Comparison of ENCODE assay signal across 15 cellular contexts in genomic region chr22:43308451-43309235, GRCh38. TPM values are rescaled to one million over a fixed set of nuclear protein-coding genes. Genes with fewer than 3 reads are reported as not detected.
DNase-seq lines count a peak whose midpoint lies in the region; ATAC-seq and TF ChIP-seq lines count a peak whose summit lies in the region.
"Had no signal": no experiment of that assay in that cellular context is flagged by ENCODE, and none has a peak within 500 bp of the region (broad histone marks: within the 10 kb centered on the region; RNA-seq: fewer than 3 reads in every experiment).

No MANE protein-coding gene starts in this region.

- no peaks in the 10 kb centered on the region for H3K9me3 Mint-ChIP-seq in neural crest cell
- H3K9me3 Mint-ChIP-seq: activated CD4-positive, alpha-beta T cell treated with anti-CD3 and anti-CD28 coated beads, Interleukin-2, amount 10 ng/mL, durations not matched to agents 7 days and 5 days; CD4-positive, CD25-positive, alpha-beta regulatory T cell had no signal

- no peaks in the 10 kb centered on the region for H3K27me3 Mint-ChIP-seq in neural crest cell (ENCODE audit: low read depth)
- peaks cover 55% of the 10 kb centered on the region for H3K27me3 Mint-ChIP-seq in T-helper 17 cell

- peak; percentile 26 for DNase-seq in DMS53 (lab: John Stamatoyannopoulos, UW)
- no peak for DNase-seq in DMS53 treated with DMSO at 0.1 percent for 48 hours (lab: John Stamatoyannopoulos, UW; ENCODE audit: unreplicated experiment)
- DNase-seq in NCI-H1436 (lab: John Stamatoyannopoulos, UW): peak; percentile 76
- peak; percentile 78 for DNase-seq in NCI-H69 (lab: John Stamatoyannopoulos, UW)
- no peak for DNase-seq in neural crest cell (ENCODE audit: low read depth, low spot score)
- DNase-seq in NOMO-1 treated with dmso at 0.1 percent for 144 hours (lab: John Stamatoyannopoulos, UW; ENCODE audit: unreplicated experiment): no peak
- no peak for DNase-seq in T-helper 17 cell
- DNase-seq: activated CD4-positive, alpha-beta T cell treated with anti-CD3 and anti-CD28 coated beads, Interleukin-2, amount 10 ng/mL, durations not matched to agents 7 days and 5 days; activated naive CD4-positive, alpha-beta T cell treated with anti-CD3 and anti-CD28 coated beads, Interleukin-2, amount 50 U/mL, for 16 hours; CD4-positive, CD25-positive, alpha-beta regulatory T cell; mucosa of descending colon; NCI-H146; stimulated activated CD4-positive, alpha-beta T cell treated with anti-CD3 and anti-CD28 coated beads, Interleukin-4, amount 100 ng/mL, for 4 hours; tibial artery had no signal

- no peak overlapping the region for H3K4me3 Mint-ChIP-seq in neural crest cell
- H3K4me3 Mint-ChIP-seq in T-helper 17 cell: no peak overlapping the region
- H3K4me3 Mint-ChIP-seq: activated CD4-positive, alpha-beta T cell treated with anti-CD3 and anti-CD28 coated beads, Interleukin-2, amount 10 ng/mL, durations not matched to agents 7 days and 5 days; CD4-positive, CD25-positive, alpha-beta regulatory T cell had no signal

- no peak for TF ChIP-seq CTCF in neural crest cell (conservative IDR thresholded peaks at IDR 0.05)

- peak overlapping the region; percentile 16 for H3K27ac Mint-ChIP-seq in neural crest cell (ENCODE audit: unreplicated experiment)
- no peak overlapping the region for H3K27ac Mint-ChIP-seq in T-helper 17 cell
- H3K27ac Mint-ChIP-seq: activated CD4-positive, alpha-beta T cell treated with anti-CD3 and anti-CD28 coated beads, Interleukin-2, amount 10 ng/mL, durations not matched to agents 7 days and 5 days; CD4-positive, CD25-positive, alpha-beta regulatory T cell had no signal

- H3K9me3 ChIP-seq in T-helper 17 cell (ENCODE audit: control insufficient read depth, low read length, poor library complexity, severe bottlenecking): no peaks in the 10 kb centered on the region
- H3K9me3 ChIP-seq: mucosa of descending colon, tibial artery had no signal

- peaks cover 24% of the 10 kb centered on the region for H3K4me1 Mint-ChIP-seq in neural crest cell
- H3K4me1 Mint-ChIP-seq in T-helper 17 cell: peaks cover 2% of the 10 kb centered on the region
- H3K4me1 Mint-ChIP-seq: activated CD4-positive, alpha-beta T cell treated with anti-CD3 and anti-CD28 coated beads, Interleukin-2, amount 10 ng/mL, durations not matched to agents 7 days and 5 days; CD4-positive, CD25-positive, alpha-beta regulatory T cell had no signal

- H3K36me3 Mint-ChIP-seq in neural crest cell (ENCODE audit: low read depth): no peaks in the 10 kb centered on the region
- peaks cover 6% of the 10 kb centered on the region for H3K36me3 Mint-ChIP-seq in T-helper 17 cell (ENCODE audit: low read depth)
- H3K36me3 Mint-ChIP-seq: CD4-positive, CD25-positive, alpha-beta regulatory T cell had no signal

- ATAC-seq in HG03469 (IDR thresholded peaks at IDR 0.05; ENCODE audit: unreplicated experiment) (no peak), T-helper 17 cell (no peak)
- ATAC-seq: mucosa of descending colon had no signal

RNA-seq across cellular contexts. Expression of gene SCUBE1, which starts 34.5 kb away (rescaled TPM):
- total RNA-seq in neural crest cell: 10.6 and 12.1 TPM in 2 replicates
- total RNA-seq in T-helper 17 cell: not detected
- total RNA-seq: activated CD4-positive, alpha-beta T cell treated with anti-CD3 and anti-CD28 coated beads, Interleukin-2, amount 10 ng/mL, durations not matched to agents 7 days and 5 days had no signal

Comparison
In these comparisons a context has a peak if more than half of its experiments do, and no peak if none do; other contexts are left out.
1. DNase-seq: peak in DMS53 (single experiment), NCI-H1436 (single experiment) and NCI-H69 (single experiment); none in DMS53 treated with DMSO at 0.1 percent for 48 hours (single experiment), neural crest cell (single experiment), NOMO-1 treated with dmso at 0.1 percent for 144 hours (single experiment) and T-helper 17 cell (0 of 3).
2. RNA of gene SCUBE1, which starts 34.5 kb away (total RNA-seq): 10.6 to 12.1 TPM in neural crest cell; not detected in T-helper 17 cell; every median in the first group is over 10 times any median in the second.